In the genomic region with DNA sequence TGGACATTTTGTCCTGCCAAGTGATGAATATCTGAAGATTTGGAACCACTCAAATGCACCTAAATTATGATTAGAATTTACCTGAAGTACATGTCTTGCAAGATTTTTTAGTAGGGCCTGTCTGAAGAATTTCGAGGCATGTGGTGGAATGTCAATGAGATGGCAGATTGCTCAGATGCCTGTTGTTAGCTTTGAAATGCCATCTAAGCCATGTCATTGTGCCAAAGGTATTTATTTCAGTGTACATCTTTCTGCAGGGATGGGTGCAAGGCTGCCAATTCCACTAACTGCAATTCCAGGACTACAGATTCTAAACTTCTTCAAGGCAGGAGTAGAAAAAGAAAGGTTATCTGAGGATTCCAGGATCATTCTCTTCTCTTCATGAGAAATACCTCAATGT, we compare ENCODE assay signal across 22 cellular contexts.
"Had no signal": no experiment of that assay in that cellular context is flagged by ENCODE, and none has a peak within 500 bp of the region (broad histone marks: within the 10 kb centered on the region; RNA-seq: fewer than 3 reads in every experiment).

No MANE protein-coding gene starts in this region.

- H3K27ac ChIP-seq: KMS-11, Peyer's patch, SJSA1 had no signal

- H3K4me1 ChIP-seq: SJSA1 had no signal

- H3K27me3 ChIP-seq: Peyer's patch, SJSA1 had no signal

- H3K4me3 ChIP-seq: Peyer's patch, SJSA1 had no signal

- H3K36me3 ChIP-seq: Peyer's patch, SJSA1 had no signal

- DNase-seq: activated CD4-positive, alpha-beta T cell treated with anti-CD3 and anti-CD28 coated beads for 4 hours; activated CD8-positive, alpha-beta memory T cell treated with anti-CD3 and anti-CD28 coated beads, Interleukin-2, amount 50 U/mL, for 48 hours; activated CD8-positive, alpha-beta T cell treated with anti-CD3 and anti-CD28 coated beads, Interleukin-2, amount 10 ng/mL, durations not matched to agents 7 days and 5 days; activated naive CD4-positive, alpha-beta T cell; activated T-cell treated with anti-CD3 and anti-CD28 coated beads, Interleukin-2, amount 50 U/mL, for 1 hour; aorta; NCI-H1092; NCI-H1417; NCI-H1694; NCI-H2029; NCI-H2107; NCI-H2171 treated with DMSO at 0.1 percent for 48 hours; NCI-H226; NCI-H510A; NCI-H526 treated with DMSO at 0.1 percent for 48 hours; NK-92 treated with Interleukin-12 subunit alpha and Interleukin-12 subunit beta, amount 100 ng/mL, for 24 hours; OCI-M1; Peyer's patch; SHP77 had no signal

- H3K9ac ChIP-seq: KMS-11 had no signal

- ATAC-seq: activated CD4-positive, CD25-positive, alpha-beta regulatory T cell treated with anti-CD3 and anti-CD28 coated beads, Interleukin-2, amount 50 U/mL, for 24 hours; activated CD8-positive, alpha-beta T cell treated with anti-CD3 and anti-CD28 coated beads, Interleukin-2, amount 10 ng/mL, durations not matched to agents 7 days and 5 days had no signal

- H3K9me3 ChIP-seq: Peyer's patch, SJSA1 had no signal

- H3K4me2 ChIP-seq: KMS-11 had no signal
